ENCODE assay signal across 10 cellular contexts in the genomic region with DNA sequence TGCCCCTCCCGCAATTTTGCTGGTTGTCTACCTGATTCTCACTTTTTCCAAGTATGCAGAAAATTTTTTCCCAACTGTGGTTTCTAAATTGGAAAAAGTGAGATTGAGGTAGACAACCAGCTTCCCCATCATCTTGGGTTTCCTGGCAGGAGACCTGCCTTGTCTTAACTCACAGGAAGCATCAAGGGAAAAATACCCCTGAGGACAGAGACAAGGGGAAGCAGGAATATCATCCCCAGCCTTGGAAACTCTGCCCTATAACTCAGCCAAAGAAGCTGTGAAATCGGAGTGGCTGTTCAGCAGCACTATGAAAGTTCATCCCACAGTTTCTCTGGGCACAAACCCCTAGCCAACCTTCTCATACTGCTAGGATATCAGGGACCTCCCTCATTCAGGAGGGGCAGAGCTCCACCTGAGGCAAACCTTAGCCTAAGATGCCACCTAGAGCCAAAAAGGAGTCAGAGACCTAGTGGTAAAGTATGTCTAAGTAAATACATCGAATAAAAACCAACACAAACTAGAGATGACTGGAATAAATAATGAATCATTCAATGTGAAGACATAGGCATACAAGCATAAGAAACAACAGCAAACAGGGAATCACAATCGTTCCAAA.
DNase-seq lines count a peak whose midpoint lies in the region; ATAC-seq, FAIRE-seq and TF ChIP-seq lines count a peak whose summit lies in the region.
"Had no signal": no experiment of that assay in that cellular context is flagged by ENCODE, and none has a peak within 500 bp of the region (broad histone marks: within the 10 kb centered on the region; RNA-seq: fewer than 3 reads in every experiment).

No MANE protein-coding gene starts in this region.

- no peak overlapping the region for H3K4me3 Mint-ChIP-seq in astrocyte (ENCODE audit: unreplicated experiment)
- no peak overlapping the region for H3K4me3 Mint-ChIP-seq in CD8-positive, alpha-beta T cell

- H3K4me2 ChIP-seq in astrocyte (ENCODE audit: low read length), result no peak overlapping the region
- H3K4me2 ChIP-seq in neural cell (ENCODE audit: low read length), result no peak overlapping the region

- H3K4me3 ChIP-seq in MG63 (no peak overlapping the region), astrocyte (ENCODE audit: insufficient read depth, low read depth, low read length) (no peak overlapping the region), neural cell (ENCODE audit: low read length) (no peak overlapping the region)
- H3K4me3 ChIP-seq in CD8-positive, alpha-beta T cell (ENCODE audit: low read depth, low read length), result no peak overlapping the region
- H3K4me3 ChIP-seq: transverse colon had no signal

- H3K9ac ChIP-seq in astrocyte (ENCODE audit: low read length), result no peak overlapping the region
- no peak overlapping the region for H3K9ac ChIP-seq in neural cell (ENCODE audit: low read length)

- H4K20me1 ChIP-seq in astrocyte (ENCODE audit: insufficient read depth, low read length), result no peaks in the 10 kb centered on the region
- H4K20me1 ChIP-seq in neural cell (ENCODE audit: insufficient read depth), result no peaks in the 10 kb centered on the region

- H3K9me2 ChIP-seq in neural cell (ENCODE audit: insufficient read depth, low read length), result no peaks in the 10 kb centered on the region

- TF ChIP-seq CTCF in GM10266 (IDR thresholded peaks at IDR 0.05; ENCODE audit: control insufficient read depth, insufficient read depth, low read depth, missing control alignments) (peak; percentile 24), astrocyte (IDR thresholded peaks at IDR 0.05; ENCODE audit: insufficient read depth, low read depth, low read length) (no peak), neural cell (IDR thresholded peaks at IDR 0.05; ENCODE audit: poor library complexity, severe bottlenecking) (no peak)
- no peak for TF ChIP-seq CTCF in CD8-positive, alpha-beta T cell (IDR thresholded peaks at IDR 0.05)

- H3K4me1 Mint-ChIP-seq in astrocyte (ENCODE audit: low read depth, unreplicated experiment), result no peaks in the 10 kb centered on the region
- H3K4me1 Mint-ChIP-seq in CD8-positive, alpha-beta T cell (ENCODE audit: low read depth), result no peaks in the 10 kb centered on the region

- H3K36me3 Mint-ChIP-seq in astrocyte (ENCODE audit: low read depth, unreplicated experiment), result no peaks in the 10 kb centered on the region
- H3K36me3 Mint-ChIP-seq in CD8-positive, alpha-beta T cell, result no peaks in the 10 kb centered on the region

- H3K27ac Mint-ChIP-seq in astrocyte (ENCODE audit: unreplicated experiment), result no peak overlapping the region
- no peak overlapping the region for H3K27ac Mint-ChIP-seq in CD8-positive, alpha-beta T cell

- CTCF ChIA-PET in CD8-positive, alpha-beta T cell (lab: Charles Lee), result no interaction called here

- H3K79me2 ChIP-seq in astrocyte (ENCODE audit: insufficient read depth, low read length) (no peaks in the 10 kb centered on the region), neural cell (replicated peaks; ENCODE audit: insufficient read depth, low read length) (no peaks in the 10 kb centered on the region)

- peak; percentile 31 for TF ChIP-seq RAD21 in neural cell (conservative IDR thresholded peaks at IDR 0.05)

- H3K27ac ChIP-seq in astrocyte (ENCODE audit: low read depth, low read length) (no peak overlapping the region), neural cell (ENCODE audit: low read length) (no peak overlapping the region)
- no peak overlapping the region for H3K27ac ChIP-seq in CD8-positive, alpha-beta T cell (ENCODE audit: low read depth, low read length)
- H3K27ac ChIP-seq: epithelial cell of prostate, transverse colon had no signal

- no peaks in the 10 kb centered on the region for H3K4me1 ChIP-seq in astrocyte (ENCODE audit: insufficient read depth, low read length)
- no peaks in the 10 kb centered on the region for H3K4me1 ChIP-seq in CD8-positive, alpha-beta T cell (ENCODE audit: insufficient read depth, low read length)
- H3K4me1 ChIP-seq: transverse colon had no signal

- H3K27me3 ChIP-seq in MG63, result no peaks in the 10 kb centered on the region
- no peaks in the 10 kb centered on the region for H3K27me3 ChIP-seq in astrocyte (ENCODE audit: insufficient read depth, low read length)
- H3K27me3 ChIP-seq in neural cell (ENCODE audit: insufficient read depth, low read depth, low read length), result no peaks in the 10 kb centered on the region
- H3K27me3 ChIP-seq in CD8-positive, alpha-beta T cell (ENCODE audit: insufficient read depth, low read length), result no peaks in the 10 kb centered on the region
- H3K27me3 ChIP-seq: transverse colon had no signal

- H3K9me3 ChIP-seq in MG63 (peaks cover 5% of the 10 kb centered on the region), astrocyte (ENCODE audit: insufficient read depth, low read depth, low read length) (no peaks in the 10 kb centered on the region), neural cell (ENCODE audit: low read length) (no peaks in the 10 kb centered on the region)
- no peaks in the 10 kb centered on the region for H3K9me3 ChIP-seq in CD8-positive, alpha-beta T cell (ENCODE audit: low read length)

- intact Hi-C loops in head of caudate nucleus (cut with DNase I), result no loop called here
- intact Hi-C loops in CD8-positive, alpha-beta T cell (cut with DNase I, micrococcal nuclease), result no loop called here

- POLR2A ChIA-PET in CD8-positive, alpha-beta T cell (lab: Charles Lee), result no interaction called here

- H3K9me3 Mint-ChIP-seq in astrocyte (ENCODE audit: unreplicated experiment), result peaks cover 6% of the 10 kb centered on the region
- peaks cover 14% of the 10 kb centered on the region for H3K9me3 Mint-ChIP-seq in CD8-positive, alpha-beta T cell

- no peak for ATAC-seq in CD8-positive, alpha-beta T cell
- no peak for ATAC-seq in GM18517 (IDR thresholded peaks at IDR 0.05; ENCODE audit: unreplicated experiment)

- TF ChIP-seq EP300 in neural cell (conservative IDR thresholded peaks at IDR 0.05; ENCODE audit: poor library complexity, severe bottlenecking), result no peak

- H3K27me3 Mint-ChIP-seq in astrocyte (ENCODE audit: low read depth, unreplicated experiment), result peaks cover 2% of the 10 kb centered on the region
- H3K27me3 Mint-ChIP-seq in CD8-positive, alpha-beta T cell (ENCODE audit: low read depth), result no peaks in the 10 kb centered on the region

- no peaks in the 10 kb centered on the region for H3K36me3 ChIP-seq in MG63
- no peaks in the 10 kb centered on the region for H3K36me3 ChIP-seq in astrocyte (ENCODE audit: insufficient read depth, low read length)
- H3K36me3 ChIP-seq in neural cell (ENCODE audit: insufficient read depth, low read length), result no peaks in the 10 kb centered on the region
- no peaks in the 10 kb centered on the region for H3K36me3 ChIP-seq in CD8-positive, alpha-beta T cell (ENCODE audit: insufficient read depth, low read length)
- H3K36me3 ChIP-seq: transverse colon had no signal

- DNase-seq in GM10266 (ENCODE audit: extremely low spot score) (no peak), MG63 (peak; percentile 9), astrocyte (ENCODE audit: low read depth) (peak; percentile 20), head of caudate nucleus (no peak), CD1c-positive myeloid dendritic cell (ENCODE audit: extremely low spot score) (no peak)
- DNase-seq in CD8-positive, alpha-beta T cell, result no peak
- DNase-seq: transverse colon had no signal

- no peaks in the 10 kb centered on the region for H3F3A ChIP-seq in neural cell (ENCODE audit: insufficient read depth, low read length, poor library complexity, severe bottlenecking)

- H2AFZ ChIP-seq in astrocyte (ENCODE audit: low read depth, low read length) (no peak overlapping the region), neural cell (ENCODE audit: low read depth, low read length) (no peak overlapping the region)

- FAIRE-seq in astrocyte (lab: Jason Lieb, UNC), result no peak

TF ChIP-seq in neural cell, 6 proteins besides CTCF, POLR2A, EP300 and RAD21:
- TF ChIP-seq SMC3 (conservative IDR thresholded peaks at IDR 0.05; ENCODE audit: poor library complexity), result peak; percentile 19
- TF ChIP-seq MXI1 (conservative IDR thresholded peaks at IDR 0.05; ENCODE audit: poor library complexity, severe bottlenecking), result no peak
- TF ChIP-seq EZH2 (IDR thresholded peaks at IDR 0.05; ENCODE audit: borderline replicate concordance, insufficient read depth, low read length, poor library complexity, severe bottlenecking), result no peak
- TF ChIP-seq REST (IDR thresholded peaks at IDR 0.05; ENCODE audit: borderline replicate concordance), result no peak
- no peak for TF ChIP-seq TAF1 (IDR thresholded peaks at IDR 0.05; ENCODE audit: low read depth)

Comparison
In these comparisons a context has a peak if more than half of its experiments do, and no peak if none do; other contexts are left out.
1. DNase-seq: peak in MG63 (single experiment) and astrocyte (single experiment); none in GM10266 (single experiment), head of caudate nucleus (0 of 42), CD1c-positive myeloid dendritic cell (single experiment) and CD8-positive, alpha-beta T cell (0 of 7).